1 cellular context compared by ENCODE assay signal in the genomic region with DNA sequence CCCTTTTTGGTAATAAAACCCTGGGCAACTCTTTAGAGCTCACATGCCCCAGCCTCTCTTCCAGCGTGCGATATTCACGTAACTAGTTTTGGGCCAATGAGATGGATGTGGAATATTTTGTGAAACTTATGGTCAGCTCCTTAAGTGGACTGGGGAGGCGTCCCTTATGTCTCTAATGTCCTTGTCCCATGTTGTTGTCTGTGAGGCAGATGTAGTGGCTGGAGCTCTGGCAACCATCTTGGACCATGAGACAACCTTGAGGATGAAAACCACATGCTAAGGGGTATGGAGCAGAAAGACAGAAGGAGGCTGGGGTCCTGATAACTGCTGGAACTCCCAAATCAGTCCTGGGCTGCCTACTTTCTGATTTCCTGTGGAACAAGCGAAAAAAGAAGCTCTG.
A peak's percentile ranks its signal among the peaks of the same experiment; 100 is the strongest.
TF ChIP-seq lines count a peak whose summit lies in the region.

No MANE protein-coding gene starts in this region.

TF ChIP-seq in K562, 482 proteins besides CTCF, POLR2A, EP300 and RAD21:
- TF ChIP-seq RBM25 (IDR thresholded peaks at IDR 0.05; ENCODE audit: low read depth, low read length, severe bottlenecking) (peak; percentile 87), IRF2 (CRISPR knock-in tag; IDR thresholded peaks at IDR 0.05) (no peak), MYNN (IDR thresholded peaks at IDR 0.05) (no peak), MYNN (CRISPR knock-in tag; IDR thresholded peaks at IDR 0.05) (no peak), ADNP (tag; IDR thresholded peaks at IDR 0.05) (no peak), COPS2 (conservative IDR thresholded peaks at IDR 0.05) (no peak)
